In genomic region chr6:14344486-14344885, GRCh38 we compare ENCODE assay signal across 19 cellular contexts.
DNase-seq lines count a peak whose midpoint lies in the region; ATAC-seq lines count a peak whose summit lies in the region.
"Had no signal": no experiment of that assay in that cellular context is flagged by ENCODE, and none has a peak within 500 bp of the region (broad histone marks: within the 10 kb centered on the region; RNA-seq: fewer than 3 reads in every experiment).

No MANE protein-coding gene starts in this region.

- H3K27me3 ChIP-seq in H7 (ENCODE audit: control insufficient read depth, insufficient read depth, low read length), result no peaks in the 10 kb centered on the region
- H3K27me3 ChIP-seq: BLaER1 had no signal

- no peaks in the 10 kb centered on the region for H3K4me1 Mint-ChIP-seq in natural killer cell treated with Interleukin-12 subunit alpha and Interleukin-12 subunit beta and Interleukin-15 and Interleukin-18, amount 100 ng/mL, for 72 hours (ENCODE audit: low read depth in 2 of 2)
- H3K4me1 Mint-ChIP-seq: CD4-positive, CD25-positive, alpha-beta regulatory T cell had no signal

- H3K27ac Mint-ChIP-seq in natural killer cell treated with Interleukin-12 subunit alpha and Interleukin-12 subunit beta and Interleukin-15 and Interleukin-18, amount 100 ng/mL, for 72 hours, result no peak overlapping the region
- H3K27ac Mint-ChIP-seq: B cell; CD4-positive, CD25-positive, alpha-beta regulatory T cell; CD8-positive, alpha-beta T cell; H9 had no signal

- H3K4me3 ChIP-seq in H7 (ENCODE audit: insufficient read depth, low read depth, low read length), result no peak overlapping the region
- H3K4me3 ChIP-seq: BLaER1, GM12878 had no signal

- in situ Hi-C loops in ACHN (cut with HindIII; ENCODE audit: low pct_ligation_motif_present, low pct_unique_long_range_greater_than_20kb, low sequenced_read_pairs), result no loop called here

- ATAC-seq in natural killer cell treated with Interleukin-12 subunit alpha and Interleukin-12 subunit beta and Interleukin-15 and Interleukin-18, amount 100 ng/mL, for 72 hours, result no peak
- ATAC-seq: CD8-positive, alpha-beta T cell; GM12878; HCT116 had no signal

- no peak overlapping the region for H3K4me3 Mint-ChIP-seq in natural killer cell treated with Interleukin-12 subunit alpha and Interleukin-12 subunit beta and Interleukin-15 and Interleukin-18, amount 100 ng/mL, for 72 hours
- H3K4me3 Mint-ChIP-seq: B cell; CD4-positive, CD25-positive, alpha-beta regulatory T cell; CD8-positive, alpha-beta T cell; H9 had no signal

- H3K27me3 Mint-ChIP-seq in natural killer cell treated with Interleukin-12 subunit alpha and Interleukin-12 subunit beta and Interleukin-15 and Interleukin-18, amount 100 ng/mL, for 72 hours, result peaks cover 7 to 8% of the 10 kb centered on the region in 2 donors
- H3K27me3 Mint-ChIP-seq: B cell had no signal

- H3K36me3 Mint-ChIP-seq in natural killer cell treated with Interleukin-12 subunit alpha and Interleukin-12 subunit beta and Interleukin-15 and Interleukin-18, amount 100 ng/mL, for 72 hours, result no peaks in the 10 kb centered on the region
- H3K36me3 Mint-ChIP-seq: CD4-positive, CD25-positive, alpha-beta regulatory T cell; CD8-positive, alpha-beta T cell had no signal

- H3K9me3 Mint-ChIP-seq in natural killer cell treated with Interleukin-12 subunit alpha and Interleukin-12 subunit beta and Interleukin-15 and Interleukin-18, amount 100 ng/mL, for 72 hours, result no peaks in the 10 kb centered on the region
- H3K9me3 Mint-ChIP-seq: CD8-positive, alpha-beta T cell had no signal

- DNase-seq in H7 (peak; percentile 54), astrocyte of the hippocampus (ENCODE audit: low read depth, low spot score) (peak; percentile 15), iPS-NIHi11 (ENCODE audit: low spot score) (peak; percentile 32), ACHN (no peak), NCI-H2171 treated with DMSO at 0.1 percent for 48 hours (lab: John Stamatoyannopoulos, UW) (no peak)
- no peak for DNase-seq in activated CD4-positive, alpha-beta T cell treated with anti-CD3 and anti-CD28 coated beads, Interleukin-2, amount 50 U/mL, for 4 hours
- no peak for DNase-seq in natural killer cell treated with Interleukin-12 subunit alpha and Interleukin-12 subunit beta and Interleukin-15 and Interleukin-18, amount 100 ng/mL, for 72 hours (ENCODE audit: low spot score)
- DNase-seq: Caco-2; CD4-positive, CD25-positive, alpha-beta regulatory T cell; CD8-positive, alpha-beta T cell; DMS153; EL; GDM1; GOT3; H9 had no signal

- no peaks in the 10 kb centered on the region for H3K36me3 ChIP-seq in H7 (replicated peaks; ENCODE audit: control insufficient read depth, insufficient read depth, low read length)
- H3K36me3 ChIP-seq: BLaER1 had no signal

Comparison
In these comparisons a context has a peak if more than half of its experiments do, and no peak if none do; other contexts are left out.
1. DNase-seq: peak in H7 (single experiment), astrocyte of the hippocampus (single experiment) and iPS-NIHi11 (single experiment); none in activated CD4-positive, alpha-beta T cell treated with anti-CD3 and anti-CD28 coated beads, Interleukin-2, amount 50 U/mL, for 4 hours (0 of 2), ACHN (single experiment), natural killer cell treated with Interleukin-12 subunit alpha and Interleukin-12 subunit beta and Interleukin-15 and Interleukin-18, amount 100 ng/mL, for 72 hours (single experiment) and NCI-H2171 treated with DMSO at 0.1 percent for 48 hours (single experiment).